Comparison of ENCODE assay signal across 9 cellular contexts in the genomic region with DNA sequence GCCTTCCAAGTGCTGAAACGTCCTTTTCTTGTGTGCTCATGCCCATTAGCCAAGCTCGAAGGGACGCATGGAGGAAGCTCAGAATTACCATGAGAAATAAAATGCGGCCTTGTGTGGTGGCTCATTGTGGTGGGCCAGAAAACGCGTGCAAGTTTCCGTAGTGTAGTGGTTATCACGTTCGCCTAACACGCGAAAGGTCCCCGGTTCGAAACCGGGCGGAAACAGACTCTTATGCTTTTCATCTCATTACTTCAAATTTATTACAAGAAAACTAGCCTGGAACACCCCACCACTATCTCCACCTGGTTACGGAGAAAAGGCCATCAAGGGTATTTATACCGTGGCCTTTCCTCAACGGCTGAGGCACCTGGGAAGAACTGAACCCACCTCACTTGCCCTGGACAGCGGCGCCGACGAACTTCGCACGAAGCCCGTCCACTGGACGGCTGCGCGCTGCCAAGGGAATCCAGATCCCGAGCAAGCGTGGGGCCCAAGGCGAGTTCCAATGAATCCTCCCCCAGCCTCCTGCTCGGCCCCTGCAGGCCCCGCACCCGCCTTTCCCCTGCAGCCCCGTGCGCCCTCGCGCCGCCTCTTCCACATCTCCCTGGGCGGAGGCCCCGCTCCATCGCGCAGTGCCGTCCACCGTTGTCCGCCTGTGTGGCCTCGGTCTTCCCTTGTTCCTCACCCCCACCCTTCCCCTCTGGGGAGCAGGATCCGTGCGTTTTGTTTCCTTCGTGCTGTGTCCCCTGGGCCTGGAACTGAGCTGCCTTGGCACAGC. TPM values are rescaled to one million over a fixed set of nuclear protein-coding genes. Genes with fewer than 3 reads are reported as not detected.
DNase-seq lines count a peak whose midpoint lies in the region; ATAC-seq lines count a peak whose summit lies in the region.
"Not testable (repeated sequence)": the region's sequence is repeated elsewhere in the genome, so short reads cannot be mapped to it uniquely, and the experiment has no call there.
"Had no signal": no experiment of that assay in that cellular context is flagged by ENCODE, and none has a peak within 500 bp of the region (broad histone marks: within the 10 kb centered on the region; RNA-seq: fewer than 3 reads in every experiment).

No MANE protein-coding gene starts in this region.

- not testable (repeated sequence) for H3K27ac ChIP-seq in ACC112 (ENCODE audit: low read depth, low read length); HUES6 (ENCODE audit: low read depth, low read length); iPS-20b (ENCODE audit: low read length)

- peak; percentile 59 for DNase-seq in RPMI8226
- peak; percentile 85 for DNase-seq in activated CD8-positive, alpha-beta T cell treated with anti-CD3 and anti-CD28 coated beads, Interleukin-2, amount 10 ng/mL, durations not matched to agents 7 days and 5 days
- DNase-seq in central memory CD4-positive, alpha-beta T cell, result peak; percentile 58
- peak; percentile 86 for DNase-seq in stimulated activated CD4-positive, alpha-beta T cell treated with anti-CD3 and anti-CD28 coated beads, Interleukin-12 subunit alpha, Interleukin-12 subunit beta, amount 100 ng/mL, for 4 hours

- peaks cover 15% of the 10 kb centered on the region for H3K4me1 ChIP-seq in ACC112 (ENCODE audit: control insufficient read depth, insufficient read depth, low read length, unreplicated experiment)
- H3K4me1 ChIP-seq in HUES6 (ENCODE audit: control insufficient read depth, insufficient read depth, low read length); iPS-20b (ENCODE audit: insufficient read depth, low read length): not testable (repeated sequence)

- not testable (repeated sequence) for H3K36me3 ChIP-seq in ACC112 (ENCODE audit: insufficient read depth, low read length); HUES6 (ENCODE audit: control insufficient read depth, insufficient read depth, low read length); iPS-20b (ENCODE audit: insufficient read depth, low read depth, low read length)

- H3K9me3 ChIP-seq in HUES6 (ENCODE audit: control insufficient read depth, insufficient read depth, low read depth, low read length); iPS-20b (ENCODE audit: insufficient read depth, low read depth, low read length): not testable (repeated sequence)

- H3K9ac ChIP-seq in HUES6 (ENCODE audit: low read length), result peak overlapping the region; percentile 20
- H3K9ac ChIP-seq in iPS-20b (ENCODE audit: low read depth, low read length), result not testable (repeated sequence)

- CTCF ChIA-PET in activated CD8-positive, alpha-beta T cell treated with anti-CD3 and anti-CD28 coated beads, Interleukin-2, amount 10 ng/mL, durations not matched to agents 7 days and 5 days (lab: Charles Lee), result interaction anchor here (0.9 to 4.2 kb wide), 9 partner anchors 8 to 387 kb away, joined by 3 to 23 read pairs (median 5); no protein-coding TSS in a partner anchor

- H2AFZ ChIP-seq in ACC112 (ENCODE audit: low read length, unreplicated experiment), result peak overlapping the region; percentile 56

- ATAC-seq in GM18867 (IDR thresholded peaks at IDR 0.05; ENCODE audit: unreplicated experiment), result peak; percentile 32
- ATAC-seq in activated CD8-positive, alpha-beta T cell treated with anti-CD3 and anti-CD28 coated beads, Interleukin-2, amount 10 ng/mL, durations not matched to agents 7 days and 5 days, result peak; percentile 32

- H3K27me3 ChIP-seq in ACC112 (ENCODE audit: insufficient read depth, low read length) (peaks cover 12% of the 10 kb centered on the region; the same call in 1 of the 2 replicates), HUES6 (ENCODE audit: control insufficient read depth, insufficient read depth, low read length) (peaks cover 42% of the 10 kb centered on the region), iPS-20b (ENCODE audit: insufficient read depth, low read length) (peaks cover 67% of the 10 kb centered on the region)

- H3K4me3 ChIP-seq in ACC112 (ENCODE audit: low read depth, low read length), result peak overlapping the region; percentile 66
- peak overlapping the region; percentile 67 for H3K4me3 ChIP-seq in HUES6 (ENCODE audit: low read depth, low read length)
- H3K4me3 ChIP-seq in iPS-20b (ENCODE audit: low read length), result peak overlapping the region; percentile 86

- H3K9me3 Mint-ChIP-seq in activated CD8-positive, alpha-beta T cell treated with anti-CD3 and anti-CD28 coated beads, Interleukin-2, amount 10 ng/mL, durations not matched to agents 7 days and 5 days (ENCODE audit: insufficient read depth), result not testable (repeated sequence)

- peak overlapping the region; percentile 73 for H3K27ac Mint-ChIP-seq in activated CD8-positive, alpha-beta T cell treated with anti-CD3 and anti-CD28 coated beads, Interleukin-2, amount 10 ng/mL, durations not matched to agents 7 days and 5 days

- peaks cover 73% of the 10 kb centered on the region for H3K4me1 Mint-ChIP-seq in activated CD8-positive, alpha-beta T cell treated with anti-CD3 and anti-CD28 coated beads, Interleukin-2, amount 10 ng/mL, durations not matched to agents 7 days and 5 days (ENCODE audit: low read depth)

- H3K36me3 Mint-ChIP-seq in activated CD8-positive, alpha-beta T cell treated with anti-CD3 and anti-CD28 coated beads, Interleukin-2, amount 10 ng/mL, durations not matched to agents 7 days and 5 days (ENCODE audit: low read depth), result not testable (repeated sequence)

- H3K4me3 Mint-ChIP-seq in activated CD8-positive, alpha-beta T cell treated with anti-CD3 and anti-CD28 coated beads, Interleukin-2, amount 10 ng/mL, durations not matched to agents 7 days and 5 days, result peak overlapping the region; percentile 63

- H3K79me2 ChIP-seq in ACC112 (ENCODE audit: control insufficient read depth, insufficient read depth, low read length, unreplicated experiment), result not testable (repeated sequence)

- peaks cover 43% of the 10 kb centered on the region for H3K27me3 Mint-ChIP-seq in activated CD8-positive, alpha-beta T cell treated with anti-CD3 and anti-CD28 coated beads, Interleukin-2, amount 10 ng/mL, durations not matched to agents 7 days and 5 days (ENCODE audit: low read depth)

- POLR2A ChIA-PET in activated CD8-positive, alpha-beta T cell treated with anti-CD3 and anti-CD28 coated beads, Interleukin-2, amount 10 ng/mL, durations not matched to agents 7 days and 5 days (lab: Charles Lee), result interaction anchor here (1.0 kb wide), 3 partner anchors 53 to 92 kb away, joined by 3 read pairs; a partner anchor contains a TSS

RNA-seq across cellular contexts. Expression of a gene that starts 22.3 kb away (rescaled TPM):
- not detected for total RNA-seq in activated CD8-positive, alpha-beta T cell treated with anti-CD3 and anti-CD28 coated beads, Interleukin-2, amount 10 ng/mL, durations not matched to agents 7 days and 5 days
- total RNA-seq: posterior vena cava had no signal

RNA-seq across cellular contexts. Expression of a gene that starts 35.3 kb away (rescaled TPM):
- 1 to 10 TPM; 1.1 to 1.5 TPM for total RNA-seq in activated CD8-positive, alpha-beta T cell treated with anti-CD3 and anti-CD28 coated beads, Interleukin-2, amount 10 ng/mL, durations not matched to agents 7 days and 5 days

RNA-seq across cellular contexts. Expression of a gene that starts 38.7 kb away (rescaled TPM):
- not detected for total RNA-seq in activated CD8-positive, alpha-beta T cell treated with anti-CD3 and anti-CD28 coated beads, Interleukin-2, amount 10 ng/mL, durations not matched to agents 7 days and 5 days
- total RNA-seq: posterior vena cava had no signal

RNA-seq across cellular contexts. Expression of a gene that starts 53.4 kb away (rescaled TPM):
- total RNA-seq in activated CD8-positive, alpha-beta T cell treated with anti-CD3 and anti-CD28 coated beads, Interleukin-2, amount 10 ng/mL, durations not matched to agents 7 days and 5 days, result 10 to 100 TPM; 40.0 to 44.7 TPM
